Comparison of ENCODE assay signal across 15 cellular contexts in genomic region chr14:42391146-42391821, GRCh38.
DNase-seq lines count a peak whose midpoint lies in the region; ATAC-seq, FAIRE-seq and TF ChIP-seq lines count a peak whose summit lies in the region.
"Had no signal": no experiment of that assay in that cellular context is flagged by ENCODE, and none has a peak within 500 bp of the region (broad histone marks: within the 10 kb centered on the region; RNA-seq: fewer than 3 reads in every experiment).

No MANE protein-coding gene starts in this region.

- H3K27me3 ChIP-seq in KMS-11 (ENCODE audit: insufficient read depth, low read depth) = no peaks in the 10 kb centered on the region
- H3K27me3 ChIP-seq: upper lobe of left lung had no signal

- POLR2A ChIA-PET in activated CD4-positive, alpha-beta memory T cell treated with anti-CD3 and anti-CD28 coated beads, Interleukin-2, amount 10 ng/mL, durations not matched to agents 7 days and 5 days (lab: Charles Lee) = no interaction called here

- H3K36me3 ChIP-seq in KMS-11 (ENCODE audit: insufficient read depth) = no peaks in the 10 kb centered on the region
- H3K36me3 ChIP-seq: upper lobe of left lung had no signal

- no peak for FAIRE-seq in GM12892 (lab: Jason Lieb, UNC)

- peak overlapping the region; percentile 55 for H3K27ac ChIP-seq in KMS-11
- H3K27ac ChIP-seq: psoas muscle, upper lobe of left lung had no signal

- no peak overlapping the region for H3K4me3 ChIP-seq in KMS-11 (IDR thresholded peaks at IDR 0.05; ENCODE audit: insufficient read depth, low read depth, low read length)
- H3K4me3 ChIP-seq: psoas muscle, upper lobe of left lung had no signal

- no peak overlapping the region for H3K4me3 Mint-ChIP-seq in activated CD4-positive, alpha-beta memory T cell treated with anti-CD3 and anti-CD28 coated beads, Interleukin-2, amount 10 ng/mL, durations not matched to agents 7 days and 5 days

- H4K20me1 ChIP-seq in KMS-11 (ENCODE audit: insufficient read depth) = no peaks in the 10 kb centered on the region

- H3K9ac ChIP-seq in KMS-11 = 0 out of 2 replicates have a peak overlapping the region, but pooled peaks have one; percentile 3

- no peak for TF ChIP-seq POLR2A in GM12892 (IDR thresholded peaks at IDR 0.05; ENCODE audit: low read depth, low read length)

- CTCF ChIA-PET in activated CD4-positive, alpha-beta memory T cell treated with anti-CD3 and anti-CD28 coated beads, Interleukin-2, amount 10 ng/mL, durations not matched to agents 7 days and 5 days (lab: Charles Lee) = no interaction called here

- no peaks in the 10 kb centered on the region for H3K27me3 Mint-ChIP-seq in activated CD4-positive, alpha-beta memory T cell treated with anti-CD3 and anti-CD28 coated beads, Interleukin-2, amount 10 ng/mL, durations not matched to agents 7 days and 5 days

- no peaks in the 10 kb centered on the region for H3K79me2 ChIP-seq in KMS-11 (ENCODE audit: insufficient read depth, low read depth)

- no peaks in the 10 kb centered on the region for H3K4me1 Mint-ChIP-seq in activated CD4-positive, alpha-beta memory T cell treated with anti-CD3 and anti-CD28 coated beads, Interleukin-2, amount 10 ng/mL, durations not matched to agents 7 days and 5 days

- H3K27ac Mint-ChIP-seq in activated CD4-positive, alpha-beta memory T cell treated with anti-CD3 and anti-CD28 coated beads, Interleukin-2, amount 10 ng/mL, durations not matched to agents 7 days and 5 days = no peak overlapping the region

- no peaks in the 10 kb centered on the region for H3K36me3 Mint-ChIP-seq in activated CD4-positive, alpha-beta memory T cell treated with anti-CD3 and anti-CD28 coated beads, Interleukin-2, amount 10 ng/mL, durations not matched to agents 7 days and 5 days (ENCODE audit: low read depth)

- ATAC-seq in GM18498 (IDR thresholded peaks at IDR 0.05; ENCODE audit: unreplicated experiment) (peak; percentile 98), GM19468 (IDR thresholded peaks at IDR 0.05; ENCODE audit: extremely low read depth, unreplicated experiment) (peak; percentile 81), HG02885 (IDR thresholded peaks at IDR 0.05; ENCODE audit: poor library complexity, unreplicated experiment) (peak; percentile 75), HG03139 (IDR thresholded peaks at IDR 0.05; ENCODE audit: unreplicated experiment) (no peak)
- ATAC-seq: left cardiac atrium, psoas muscle had no signal

- H3K9me3 Mint-ChIP-seq in activated CD4-positive, alpha-beta memory T cell treated with anti-CD3 and anti-CD28 coated beads, Interleukin-2, amount 10 ng/mL, durations not matched to agents 7 days and 5 days = peaks cover 4% of the 10 kb centered on the region

- TF ChIP-seq CTCF in KMS-11 (conservative IDR thresholded peaks at IDR 0.05; ENCODE audit: low read depth, low read length) = no peak

- H3K4me1 ChIP-seq in KMS-11 (ENCODE audit: low read depth, poor library complexity, severe bottlenecking) = peaks cover 30% of the 10 kb centered on the region
- H3K4me1 ChIP-seq: psoas muscle, upper lobe of left lung had no signal

- H2AFZ ChIP-seq in KMS-11 (ENCODE audit: low read depth) = peak overlapping the region; percentile 36; the same call in 1 of the 2 replicates

- peak overlapping the region; percentile 46 for H3K4me2 ChIP-seq in KMS-11

- no peak for DNase-seq in GM12892 (ENCODE audit: insufficient read length)
- no peak for DNase-seq in activated CD4-positive, alpha-beta memory T cell treated with anti-CD3 and anti-CD28 coated beads, Interleukin-2, amount 10 ng/mL, durations not matched to agents 7 days and 5 days
- no peak for DNase-seq in activated T-cell treated with anti-CD3 and anti-CD28 coated beads, Interleukin-2, amount 50 U/mL, for 1 hour
- DNase-seq: activated naive CD4-positive, alpha-beta T cell treated with anti-CD3 and anti-CD28 coated beads, Interleukin-2, amount 50 U/mL, for 16 hours; head of caudate nucleus; KG1; left cardiac atrium; psoas muscle; stimulated activated CD8-positive, alpha-beta memory T cell treated with anti-CD3 and anti-CD28 coated beads, Interleukin-4, amount 100 ng/mL, for 48 hours; upper lobe of left lung had no signal
